ENCODE assay signal across 15 cellular contexts in genomic region chr11:10044618-10045017, GRCh38.
DNase-seq lines count a peak whose midpoint lies in the region; ATAC-seq and TF ChIP-seq lines count a peak whose summit lies in the region.
"Had no signal": no experiment of that assay in that cellular context is flagged by ENCODE, and none has a peak within 500 bp of the region (broad histone marks: within the 10 kb centered on the region; RNA-seq: fewer than 3 reads in every experiment).

No MANE protein-coding gene starts in this region.

- intact Hi-C loops in activated CD8-positive, alpha-beta T cell treated with anti-CD3 and anti-CD28 coated beads for 36 hours (cut with micrococcal nuclease): no loop called here
- intact Hi-C loops in uterus (cut with DNase I; ENCODE audit: low total_unique reads): no loop called here

- peaks cover 21% of the 10 kb centered on the region for H3K36me3 Mint-ChIP-seq in activated CD8-positive, alpha-beta T cell treated with anti-CD3 and anti-CD28 coated beads for 36 hours (ENCODE audit: low read depth)

- no peak for TF ChIP-seq POLR2A in gastroesophageal sphincter (IDR thresholded peaks at IDR 0.05)
- no peak for TF ChIP-seq POLR2A in uterus (IDR thresholded peaks at IDR 0.05)

- TF ChIP-seq CTCF in DND-41 (IDR thresholded peaks at IDR 0.05; ENCODE audit: borderline replicate concordance, extremely low read depth, low read length, poor library complexity, severe bottlenecking): no peak
- no peak for TF ChIP-seq CTCF in HEK293 (tag by site-specific recombination; IDR thresholded peaks at IDR 0.05)
- no peak for TF ChIP-seq CTCF in activated CD8-positive, alpha-beta T cell treated with anti-CD3 and anti-CD28 coated beads for 36 hours (IDR thresholded peaks at IDR 0.05)
- no peak for TF ChIP-seq CTCF in fibroblast of mammary gland (conservative IDR thresholded peaks at IDR 0.05; ENCODE audit: control insufficient read depth, insufficient read depth, low read depth, low read length)
- TF ChIP-seq CTCF in gastroesophageal sphincter (IDR thresholded peaks at IDR 0.05): no peak
- no peak for TF ChIP-seq CTCF in uterus (IDR thresholded peaks at IDR 0.05)

- TF ChIP-seq EP300 in gastroesophageal sphincter (IDR thresholded peaks at IDR 0.05): no peak

- H3K27me3 ChIP-seq in DND-41 (ENCODE audit: insufficient read depth, low read length, poor library complexity): no peaks in the 10 kb centered on the region
- H3K27me3 ChIP-seq in gastroesophageal sphincter: no peaks in the 10 kb centered on the region
- no peaks in the 10 kb centered on the region for H3K27me3 ChIP-seq in uterus
- H3K27me3 ChIP-seq: gastrocnemius medialis, MG63 had no signal

- no peaks in the 10 kb centered on the region for H3K79me2 ChIP-seq in DND-41 (ENCODE audit: insufficient read depth, low read length)

- H4K20me1 ChIP-seq in DND-41 (ENCODE audit: insufficient read depth, low read length): no peaks in the 10 kb centered on the region

- no peaks in the 10 kb centered on the region for H3K4me1 Mint-ChIP-seq in activated CD8-positive, alpha-beta T cell treated with anti-CD3 and anti-CD28 coated beads for 36 hours (ENCODE audit: low read depth)

- H3K4me3 Mint-ChIP-seq in activated CD8-positive, alpha-beta T cell treated with anti-CD3 and anti-CD28 coated beads for 36 hours: no peak overlapping the region
- H3K4me3 Mint-ChIP-seq: stimulated activated naive CD8-positive, alpha-beta T cell treated with anti-CD3 and anti-CD28 coated beads, Interleukin-15, Interleukin-2, amounts not matched to agents 100 ng/mL and 50 ng/mL, for 24 hours had no signal

- H3K4me1 ChIP-seq in DND-41 (ENCODE audit: insufficient read depth, low read length) (no peaks in the 10 kb centered on the region), HEK293 (ENCODE audit: control insufficient read depth, insufficient read depth, low read length) (no peaks in the 10 kb centered on the region), gastroesophageal sphincter (peaks cover 0 to 2% (median 0%) of the 10 kb centered on the region in 3 donors), uterus (no peaks in the 10 kb centered on the region)
- H3K4me1 ChIP-seq: gastrocnemius medialis had no signal

- H3K4me2 ChIP-seq in DND-41 (ENCODE audit: insufficient read depth, low read length): no peak overlapping the region

- no peaks in the 10 kb centered on the region for H3K27me3 Mint-ChIP-seq in activated CD8-positive, alpha-beta T cell treated with anti-CD3 and anti-CD28 coated beads for 36 hours
- H3K27me3 Mint-ChIP-seq: stimulated activated naive CD8-positive, alpha-beta T cell treated with anti-CD3 and anti-CD28 coated beads, Interleukin-15, Interleukin-2, amounts not matched to agents 100 ng/mL and 50 ng/mL, for 24 hours had no signal

- POLR2A ChIA-PET in HEK293 (lab: Yijun Ruan, JAX): no interaction called here
- POLR2A ChIA-PET in activated CD8-positive, alpha-beta T cell treated with anti-CD3 and anti-CD28 coated beads for 36 hours (lab: Charles Lee): no interaction called here

- peak overlapping the region; percentile 42 for H3K27ac Mint-ChIP-seq in activated CD8-positive, alpha-beta T cell treated with anti-CD3 and anti-CD28 coated beads for 36 hours
- H3K27ac Mint-ChIP-seq: stimulated activated naive CD8-positive, alpha-beta T cell treated with anti-CD3 and anti-CD28 coated beads, Interleukin-15, Interleukin-2, amounts not matched to agents 100 ng/mL and 50 ng/mL, for 24 hours had no signal

- H3K27ac ChIP-seq in DND-41 (ENCODE audit: low read length) (no peak overlapping the region), HEK293 (ENCODE audit: extremely low read depth, low read depth, low read length) (no peak overlapping the region), gastroesophageal sphincter (no peak overlapping the region), uterus (no peak overlapping the region)
- H3K27ac ChIP-seq: gastrocnemius medialis had no signal

- H3K4me3 ChIP-seq in DND-41 (ENCODE audit: low read depth in 1 of 2, low read length in 2 of 2) (no peak overlapping the region), HEK293 (ENCODE audit: low read depth, low read length) (no peak overlapping the region), fibroblast of mammary gland (ENCODE audit: control insufficient read depth, low read depth, low read length) (no peak overlapping the region), gastroesophageal sphincter (no peak overlapping the region), uterus (no peak overlapping the region)
- H3K4me3 ChIP-seq: gastrocnemius medialis, MG63 had no signal

- peaks cover 14% of the 10 kb centered on the region for H3K9me3 Mint-ChIP-seq in activated CD8-positive, alpha-beta T cell treated with anti-CD3 and anti-CD28 coated beads for 36 hours

- 100% methylated on average over 1 of the region's 5 CpGs; no CpG with 5 or more reads in 1 of the 2 donors for WGBS in gastroesophageal sphincter (ENCODE audit: low coverage in 1 of 2), 2 donors

- DNase-seq in DND-41 (peak; percentile 14), fibroblast of mammary gland (ENCODE audit: low read depth) (peak; percentile 30), activated gamma-delta T cell treated with Interleukin-2 at 50 U/mL for 16 hours (no peak), uterus (no peak)
- peak; percentile 10 for DNase-seq in activated CD8-positive, alpha-beta T cell treated with anti-CD3 and anti-CD28 coated beads for 36 hours
- DNase-seq in activated CD8-positive, alpha-beta memory T cell treated with anti-CD3 and anti-CD28 coated beads, Interleukin-2, amount 50 U/mL, for 4 hours: no peak
- DNase-seq: anterior cingulate cortex, C1 segment of cervical spinal cord, gastrocnemius medialis, MG63, midbrain, small intestine had no signal

- H3K36me3 ChIP-seq in DND-41 (ENCODE audit: insufficient read depth, low read length): 0 out of 2 replicates have a peak, but pooled peaks cover 2% of the 10 kb centered on the region
- H3K36me3 ChIP-seq in HEK293 (ENCODE audit: control insufficient read depth in 2 of 2, insufficient read depth in 1 of 2, low read length in 2 of 2): no peaks in the 10 kb centered on the region
- peaks cover 0 to 12% of the 10 kb centered on the region in 2 donors for H3K36me3 ChIP-seq in gastroesophageal sphincter
- no peaks in the 10 kb centered on the region for H3K36me3 ChIP-seq in uterus
- H3K36me3 ChIP-seq: gastrocnemius medialis had no signal

- CTCF ChIA-PET in HEK293 (lab: Yijun Ruan, JAX): no interaction called here
- CTCF ChIA-PET in activated CD8-positive, alpha-beta T cell treated with anti-CD3 and anti-CD28 coated beads for 36 hours (lab: Charles Lee): no interaction called here

- H3K9me3 ChIP-seq in DND-41 (ENCODE audit: insufficient read depth, low read length, severe bottlenecking) (peaks cover 19% of the 10 kb centered on the region), HEK293 (ENCODE audit: control insufficient read depth, insufficient read depth, low read depth, low read length) (no peaks in the 10 kb centered on the region), gastroesophageal sphincter (peaks cover 0 to 27% (median 0%) of the 10 kb centered on the region in 3 donors), uterus (peaks cover 0 to 17% of the 10 kb centered on the region in 2 donors)

- no peak overlapping the region for H3K9ac ChIP-seq in DND-41 (ENCODE audit: low read depth, low read length)

- ATAC-seq in DND-41 (ENCODE audit: insufficient read depth, low read depth) (no peak), gastroesophageal sphincter (no peak)
- no peak for ATAC-seq in activated CD8-positive, alpha-beta T cell treated with anti-CD3 and anti-CD28 coated beads for 36 hours
- ATAC-seq: gastrocnemius medialis had no signal

- H2AFZ ChIP-seq in DND-41 (ENCODE audit: low read depth, low read length): no peak overlapping the region

TF ChIP-seq in HEK293, 187 proteins besides CTCF, POLR2A, EP300 and RAD21 (continues in another document):
- 0 out of 2 replicates have a peak, but pooled peaks have one; percentile 41 for TF ChIP-seq ZNF626 (tag by site-specific recombination; IDR thresholded peaks at IDR 0.05)
- 0 out of 2 replicates have a peak, but pooled peaks have one; percentile 21 for TF ChIP-seq ZNF548 (tag by site-specific recombination; IDR thresholded peaks at IDR 0.05)
- no peak for TF ChIP-seq ZFP69B (tag by site-specific recombination; IDR thresholded peaks at IDR 0.05)
- TF ChIP-seq ZNF561 (tag by site-specific recombination; IDR thresholded peaks at IDR 0.05; ENCODE audit: borderline replicate concordance): 0 out of 2 replicates have a peak, but pooled peaks have one; percentile 44
- TF ChIP-seq SETDB1 (IDR thresholded peaks at IDR 0.05; ENCODE audit: insufficient read length, low read length): peak; percentile 100
- TF ChIP-seq ZNF157 (tag by site-specific recombination; IDR thresholded peaks at IDR 0.05): no peak
- TF ChIP-seq TSHZ1 (tag by site-specific recombination; IDR thresholded peaks at IDR 0.05; ENCODE audit: borderline replicate concordance): no peak

Comparison
In these comparisons a context has a peak if more than half of its experiments do, and no peak if none do; other contexts are left out.
1. DNase-seq: peak in DND-41 (single experiment), activated CD8-positive, alpha-beta T cell treated with anti-CD3 and anti-CD28 coated beads for 36 hours (single experiment) and fibroblast of mammary gland (single experiment); none in activated gamma-delta T cell treated with Interleukin-2 at 50 U/mL for 16 hours (single experiment), uterus (0 of 2) and activated CD8-positive, alpha-beta memory T cell treated with anti-CD3 and anti-CD28 coated beads, Interleukin-2, amount 50 U/mL, for 4 hours (single experiment).